ENCODE assay signal across 18 cellular contexts in the genomic region with DNA sequence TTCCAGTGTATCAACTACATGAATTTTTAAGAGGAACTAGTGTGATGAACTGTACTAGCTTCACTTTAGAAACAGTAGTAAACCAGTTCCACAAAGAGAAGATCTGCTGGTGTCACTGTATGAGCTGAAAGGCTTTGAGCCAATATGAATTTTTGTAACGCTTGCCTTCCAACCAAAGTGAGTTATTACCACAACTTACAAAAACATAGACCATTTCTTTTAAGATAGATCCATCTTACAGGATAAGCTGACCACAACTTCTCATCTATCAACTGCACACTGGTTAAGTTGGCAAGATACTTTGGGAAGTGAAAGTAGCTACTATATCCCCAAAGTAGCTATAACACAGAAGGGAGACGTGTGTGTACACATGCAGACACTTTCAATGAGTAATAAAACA.
DNase-seq lines count a peak whose midpoint lies in the region; ATAC-seq, FAIRE-seq and TF ChIP-seq lines count a peak whose summit lies in the region.
"Had no signal": no experiment of that assay in that cellular context is flagged by ENCODE, and none has a peak within 500 bp of the region (broad histone marks: within the 10 kb centered on the region; RNA-seq: fewer than 3 reads in every experiment).

No MANE protein-coding gene starts in this region.

- H3K4me1 ChIP-seq in GM12878 (ENCODE audit: control insufficient read depth, insufficient read depth, low read length) (no peaks in the 10 kb centered on the region), aorta (ENCODE audit: control insufficient read depth in 1 of 2, insufficient read depth in 2 of 2, low read length in 2 of 2) (peaks cover 3% of the 10 kb centered on the region in 2 donors)

- no peak overlapping the region for H3K27ac ChIP-seq in GM12878 (ENCODE audit: control insufficient read depth, insufficient read depth)
- H3K27ac ChIP-seq in aorta (ENCODE audit: low read depth in 1 of 2, low read length in 2 of 2): no peak overlapping the region
- H3K27ac ChIP-seq: neural progenitor cell had no signal

- H3K27me3 ChIP-seq in GM12878 (replicated peaks in 1 of 2; ENCODE audit: control insufficient read depth in 2 of 2, insufficient read depth in 2 of 2, low read length in 1 of 2) (no peaks in the 10 kb centered on the region), aorta (ENCODE audit: control insufficient read depth in 1 of 2, insufficient read depth in 2 of 2, low read length in 1 of 2) (no peaks in the 10 kb centered on the region)
- H3K27me3 ChIP-seq: neural progenitor cell had no signal

- no peak for TF ChIP-seq EP300 in GM12878 (IDR thresholded peaks at IDR 0.05; ENCODE audit: borderline replicate concordance in 1 of 2, control insufficient read depth in 1 of 2, low read depth in 2 of 2, low read length in 2 of 2)

- no peak for TF ChIP-seq RAD21 in GM12878 (IDR thresholded peaks at IDR 0.05; ENCODE audit: insufficient read depth, low read depth, low read length)

- no peaks in the 10 kb centered on the region for H4K20me1 ChIP-seq in GM12878 (ENCODE audit: control insufficient read depth, insufficient read depth)

- peaks cover 0 to 3% of the 10 kb centered on the region in 2 donors for H3K27me3 Mint-ChIP-seq in natural killer cell treated with Interleukin-12 subunit alpha and Interleukin-12 subunit beta and Interleukin-15 and Interleukin-18, amount 100 ng/mL, for 72 hours
- H3K27me3 Mint-ChIP-seq in natural killer cell (ENCODE audit: low read depth in 2 of 2): no peaks in the 10 kb centered on the region
- no peaks in the 10 kb centered on the region for H3K27me3 Mint-ChIP-seq in T-helper 2 cell treated with Interferon-gamma antibody and Interleukin-4, amounts not matched to agents 5 μg/mL and 100 μg/mL, for 36 hours (ENCODE audit: low read depth)
- no peaks in the 10 kb centered on the region for H3K27me3 Mint-ChIP-seq in activated naive CD8-positive, alpha-beta T cell treated with anti-CD3 and anti-CD28 coated beads for 36 hours
- H3K27me3 Mint-ChIP-seq: T-helper 17 cell had no signal

- CTCF ChIA-PET in GM12878 (lab: Yijun Ruan, JAX): no interaction called here

- no peak overlapping the region for H2AFZ ChIP-seq in GM12878 (ENCODE audit: control insufficient read depth, low read depth, low read length)
- H2AFZ ChIP-seq: neural progenitor cell had no signal

- H3K27ac Mint-ChIP-seq in natural killer cell treated with Interleukin-12 subunit alpha and Interleukin-12 subunit beta and Interleukin-15 and Interleukin-18, amount 100 ng/mL, for 72 hours: peak overlapping the region; percentile 46 to 80
- H3K27ac Mint-ChIP-seq in natural killer cell: no peak overlapping the region
- no peak overlapping the region for H3K27ac Mint-ChIP-seq in T-helper 2 cell treated with Interferon-gamma antibody and Interleukin-4, amounts not matched to agents 5 μg/mL and 100 μg/mL, for 36 hours
- H3K27ac Mint-ChIP-seq in activated naive CD8-positive, alpha-beta T cell treated with anti-CD3 and anti-CD28 coated beads for 36 hours: no peak overlapping the region
- H3K27ac Mint-ChIP-seq: HFFc6, neural progenitor cell, T-helper 17 cell had no signal

- H3K9me3 ChIP-seq in GM12878 (replicated peaks; ENCODE audit: control insufficient read depth, insufficient read depth, low read length) (no peaks in the 10 kb centered on the region), aorta (ENCODE audit: control insufficient read depth, low read length) (no peaks in the 10 kb centered on the region)

- no TSS peak for BruUV-seq in GM12878 (replicated peaks; lab: Mats Ljungman, UMichigan)

- H3K4me3 Mint-ChIP-seq in natural killer cell treated with Interleukin-12 subunit alpha and Interleukin-12 subunit beta and Interleukin-15 and Interleukin-18, amount 100 ng/mL, for 72 hours: no peak overlapping the region
- no peak overlapping the region for H3K4me3 Mint-ChIP-seq in natural killer cell
- no peak overlapping the region for H3K4me3 Mint-ChIP-seq in T-helper 2 cell treated with Interferon-gamma antibody and Interleukin-4, amounts not matched to agents 5 μg/mL and 100 μg/mL, for 36 hours
- no peak overlapping the region for H3K4me3 Mint-ChIP-seq in activated naive CD8-positive, alpha-beta T cell treated with anti-CD3 and anti-CD28 coated beads for 36 hours
- H3K4me3 Mint-ChIP-seq: HFFc6, neural progenitor cell, T-helper 17 cell had no signal

- SMC1A ChIA-PET in GM12878 (lab: Charles Lee; ENCODE audit: uncharacterized antibody, unreplicated experiment): no interaction called here

- TF ChIP-seq POLR2A in NB4 (IDR thresholded peaks at IDR 0.05; ENCODE audit: extremely low read depth, insufficient read length) (no peak), GM12878 (IDR thresholded peaks at IDR 0.05; ENCODE audit: low read depth, low read length) (no peak)

- in situ Hi-C loops in GM12878 (cut with MboI): no loop called here

- no peaks in the 10 kb centered on the region for H3K79me2 ChIP-seq in GM12878 (ENCODE audit: control insufficient read depth, insufficient read depth, low read length)

- H3K36me3 ChIP-seq in GM12878 (ENCODE audit: control insufficient read depth in 2 of 2, insufficient read depth in 2 of 2, low read length in 1 of 2) (no peaks in the 10 kb centered on the region), aorta (ENCODE audit: control insufficient read depth in 1 of 2, insufficient read depth in 2 of 2, low read length in 1 of 2) (no peaks in the 10 kb centered on the region)
- H3K36me3 ChIP-seq: neural progenitor cell had no signal

- WGBS in GM12878 (ENCODE audit: insufficient coverage, insufficient replicate concordance, low lambda C conversion rate, missing lambda C conversion rate): 0% methylated on average over 2 of the region's 2 CpGs
- 69 to 72% methylated on average over 2 of the region's 2 CpGs for WGBS in aorta, 2 donors

- H3K4me3 ChIP-seq in NB4 (ENCODE audit: low read depth, low read length) (no peak overlapping the region), GM12878 (no peak overlapping the region), aorta (ENCODE audit: low read length in 2 of 2) (no peak overlapping the region)
- H3K4me3 ChIP-seq: neural progenitor cell had no signal

- H3K9me3 Mint-ChIP-seq in natural killer cell treated with Interleukin-12 subunit alpha and Interleukin-12 subunit beta and Interleukin-15 and Interleukin-18, amount 100 ng/mL, for 72 hours: peaks cover 9% of the 10 kb centered on the region
- H3K9me3 Mint-ChIP-seq in natural killer cell: peaks cover 2 to 3% of the 10 kb centered on the region in 2 donors
- H3K9me3 Mint-ChIP-seq in T-helper 2 cell treated with Interferon-gamma antibody and Interleukin-4, amounts not matched to agents 5 μg/mL and 100 μg/mL, for 36 hours: no peaks in the 10 kb centered on the region
- no peaks in the 10 kb centered on the region for H3K9me3 Mint-ChIP-seq in activated naive CD8-positive, alpha-beta T cell treated with anti-CD3 and anti-CD28 coated beads for 36 hours
- H3K9me3 Mint-ChIP-seq: neural progenitor cell had no signal

- 0 out of 2 replicates have a peak overlapping the region, but pooled peaks have one; percentile 9 for H3K4me2 ChIP-seq in GM12878 (ENCODE audit: control insufficient read depth, insufficient read depth)
- H3K4me2 ChIP-seq: neural progenitor cell had no signal

- POLR2A ChIA-PET in GM12878 (lab: Charles Lee): no interaction called here

- ATAC-seq in natural killer cell treated with Interleukin-12 subunit alpha and Interleukin-12 subunit beta and Interleukin-15 and Interleukin-18, amount 100 ng/mL, for 72 hours: peak in 1 of 2 donors; percentile 85
- no peak for ATAC-seq in natural killer cell
- peak; percentile 47 for ATAC-seq in GM12878
- no peak for ATAC-seq in aorta (ENCODE audit: low FRiP score)
- ATAC-seq in GM19035 (IDR thresholded peaks at IDR 0.05; ENCODE audit: unreplicated experiment): no peak
- ATAC-seq: T-helper 17 cell had no signal

- TF ChIP-seq CTCF in natural killer cell (IDR thresholded peaks at IDR 0.05) (no peak), NB4 (IDR thresholded peaks at IDR 0.05; ENCODE audit: low read depth, low read length) (no peak), GM12878 (IDR thresholded peaks at IDR 0.05 in 2 of 3, conservative IDR thresholded peaks at IDR 0.05 in 1 of 3; ENCODE audit: control insufficient read depth in 2 of 3, extremely low read depth in 1 of 3, insufficient read depth in 1 of 3, low read depth in 3 of 3, low read length in 3 of 3) (no peak)

- H3K4me1 Mint-ChIP-seq in natural killer cell treated with Interleukin-12 subunit alpha and Interleukin-12 subunit beta and Interleukin-15 and Interleukin-18, amount 100 ng/mL, for 72 hours (ENCODE audit: low read depth in 2 of 2): peaks cover 0 to 4% of the 10 kb centered on the region in 2 donors
- H3K4me1 Mint-ChIP-seq in natural killer cell: no peaks in the 10 kb centered on the region
- no peaks in the 10 kb centered on the region for H3K4me1 Mint-ChIP-seq in T-helper 2 cell treated with Interferon-gamma antibody and Interleukin-4, amounts not matched to agents 5 μg/mL and 100 μg/mL, for 36 hours (ENCODE audit: low read depth)
- H3K4me1 Mint-ChIP-seq in activated naive CD8-positive, alpha-beta T cell treated with anti-CD3 and anti-CD28 coated beads for 36 hours: no peaks in the 10 kb centered on the region
- H3K4me1 Mint-ChIP-seq: T-helper 17 cell had no signal

- H3K9ac ChIP-seq in GM12878 (ENCODE audit: control insufficient read depth, insufficient read depth, low read length): no peak overlapping the region
- H3K9ac ChIP-seq: neural progenitor cell had no signal

- RAD21 ChIA-PET in GM12878 (lab: Charles Lee; ENCODE audit: unreplicated experiment): no interaction called here

- no peaks in the 10 kb centered on the region for H3K36me3 Mint-ChIP-seq in natural killer cell treated with Interleukin-12 subunit alpha and Interleukin-12 subunit beta and Interleukin-15 and Interleukin-18, amount 100 ng/mL, for 72 hours
- no peaks in the 10 kb centered on the region for H3K36me3 Mint-ChIP-seq in natural killer cell
- no peaks in the 10 kb centered on the region for H3K36me3 Mint-ChIP-seq in T-helper 2 cell treated with Interferon-gamma antibody and Interleukin-4, amounts not matched to agents 5 μg/mL and 100 μg/mL, for 36 hours (ENCODE audit: low read depth)
- no peaks in the 10 kb centered on the region for H3K36me3 Mint-ChIP-seq in activated naive CD8-positive, alpha-beta T cell treated with anti-CD3 and anti-CD28 coated beads for 36 hours

- DNase-seq in natural killer cell treated with Interleukin-12 subunit alpha and Interleukin-12 subunit beta and Interleukin-15 and Interleukin-18, amount 100 ng/mL, for 72 hours (ENCODE audit: low spot score): no peak
- DNase-seq in natural killer cell (no peak), NB4 (ENCODE audit: low read depth) (peak; percentile 52), GM12878 (ENCODE audit: low read depth, low spot score) (peak; percentile 19), aorta (no peak)
- DNase-seq in T-helper 2 cell treated with Interferon-gamma antibody and Interleukin-4, amounts not matched to agents 5 μg/mL and 100 μg/mL, for 36 hours (ENCODE audit: low spot score): no peak
- DNase-seq in activated naive CD8-positive, alpha-beta T cell treated with anti-CD3 and anti-CD28 coated beads for 36 hours: no peak
- DNase-seq: 8988T; activated CD4-positive, alpha-beta T cell treated with anti-CD3 and anti-CD28 coated beads for 4 hours; anterior cingulate cortex; dermis blood vessel endothelial cell; HFFc6; left ventricle myocardium superior; NCI-H1105; NCI-H2227 treated with DMSO at 0.1 percent for 48 hours; T-helper 17 cell had no signal

- intact Hi-C loops in natural killer cell (cut with micrococcal nuclease): no loop called here
- intact Hi-C loops in GM12878 (cut with micrococcal nuclease; ENCODE audit: unreplicated experiment): no loop called here
- intact Hi-C loops in aorta (cut with DNase I): loop anchor here in 1 of 2 donors (10.0 kb wide), 1 partner anchor 64 kb away; no protein-coding TSS in a partner anchor

- no peak for FAIRE-seq in GM12878 (lab: Jason Lieb, UNC)

Comparison
In these comparisons a context has a peak if more than half of its experiments do, and no peak if none do; other contexts are left out.
1. H3K27ac Mint-ChIP-seq: peak in natural killer cell treated with Interleukin-12 subunit alpha and Interleukin-12 subunit beta and Interleukin-15 and Interleukin-18, amount 100 ng/mL, for 72 hours (2 of 2); none in natural killer cell (0 of 2), T-helper 2 cell treated with Interferon-gamma antibody and Interleukin-4, amounts not matched to agents 5 μg/mL and 100 μg/mL, for 36 hours (single experiment) and activated naive CD8-positive, alpha-beta T cell treated with anti-CD3 and anti-CD28 coated beads for 36 hours (single experiment).
2. DNase-seq: peak in NB4 (single experiment) and GM12878 (single experiment); none in natural killer cell treated with Interleukin-12 subunit alpha and Interleukin-12 subunit beta and Interleukin-15 and Interleukin-18, amount 100 ng/mL, for 72 hours (single experiment), natural killer cell (single experiment), T-helper 2 cell treated with Interferon-gamma antibody and Interleukin-4, amounts not matched to agents 5 μg/mL and 100 μg/mL, for 36 hours (single experiment), aorta (0 of 2) and activated naive CD8-positive, alpha-beta T cell treated with anti-CD3 and anti-CD28 coated beads for 36 hours (single experiment).